8 cellular contexts compared by ENCODE assay signal in the genomic region with DNA sequence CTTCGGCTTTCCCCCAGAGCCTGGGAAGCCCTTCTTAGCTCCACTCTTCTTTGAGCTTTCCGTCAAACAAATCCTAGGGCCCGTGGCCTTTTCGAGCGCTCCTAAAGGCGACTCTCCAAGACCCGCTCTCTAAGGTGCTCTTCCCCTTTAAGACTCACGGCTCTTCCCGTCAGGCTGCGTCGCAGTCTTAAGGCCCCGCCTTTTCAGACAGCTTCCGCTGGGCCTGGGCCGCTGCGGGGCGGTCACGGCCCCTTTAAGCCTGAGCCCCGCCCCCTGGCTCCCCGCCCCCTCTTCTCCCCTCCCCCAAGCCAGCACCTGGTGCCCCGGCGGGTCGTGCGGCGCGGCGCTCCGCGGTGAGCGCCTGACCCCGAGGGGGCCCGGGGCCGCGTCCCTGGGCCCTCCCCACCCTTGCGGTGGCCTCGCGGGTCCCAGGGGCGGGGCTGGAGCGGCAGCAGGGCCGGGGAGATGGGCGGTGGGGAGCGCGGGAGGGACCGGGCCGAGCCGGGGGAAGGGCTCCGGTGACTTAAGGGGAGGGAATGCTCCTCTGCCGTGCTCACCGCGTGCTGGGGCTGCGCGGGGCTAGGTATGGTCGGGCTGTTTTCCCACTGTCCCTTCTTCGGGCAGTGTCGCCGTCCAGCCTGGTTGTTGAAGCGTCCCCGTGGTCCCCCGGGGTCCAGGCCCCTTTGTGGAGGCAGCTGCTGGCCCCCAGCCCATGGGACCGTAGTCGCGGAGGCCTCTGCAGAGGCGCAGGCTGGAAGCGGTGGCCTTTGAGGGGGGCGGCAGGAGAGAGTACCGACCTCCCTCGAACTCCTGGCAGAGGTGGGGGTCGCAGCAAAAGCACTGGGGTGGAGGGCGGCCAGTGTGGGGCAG.
DNase-seq lines count a peak whose midpoint lies in the region; ATAC-seq and TF ChIP-seq lines count a peak whose summit lies in the region.

A gene (plus strand): TSS at position 289 of the 870 bp plus-strand sequence. CDS start 692 bp downstream, outside the sequence.

- TF ChIP-seq CTCF in AG09319 (IDR thresholded peaks at IDR 0.05; ENCODE audit: low read depth, low read length) = no peak

- peak; percentile 81 for DNase-seq in AG09319 (ENCODE audit: extremely low read depth, low read depth)
- peak; percentile 76 for DNase-seq in NCI-H345 treated with DMSO at 0.1 percent for 48 hours (lab: John Stamatoyannopoulos, UW; ENCODE audit: unreplicated experiment)
- DNase-seq in activated CD4-positive, CD25-positive, alpha-beta regulatory T cell treated with anti-CD3 and anti-CD28 coated beads, Interleukin-2, amount 50 U/mL, for 72 hours = peak; percentile 74
- peak; percentile 97 for DNase-seq in cerebellar cortex (ENCODE audit: low spot score)
- peak; percentile 97 for DNase-seq in islet precursor cell
- DNase-seq in stimulated activated CD4-positive, alpha-beta T cell treated with anti-CD3 and anti-CD28 coated beads, Interleukin-12 subunit alpha, Interleukin-12 subunit beta, amount 100 ng/mL, for 4 hours = peak; percentile 80

- ATAC-seq in GM19025 (IDR thresholded peaks at IDR 0.05; ENCODE audit: low read depth, unreplicated experiment) (peak; percentile 98), HG03342 (IDR thresholded peaks at IDR 0.05; ENCODE audit: unreplicated experiment) (peak; percentile 96)

Comparison
In these comparisons a context has a peak if more than half of its experiments do, and no peak if none do; other contexts are left out.
1. Peak in every context shown above with its lines: DNase-seq and ATAC-seq.